Comparison of ENCODE assay signal across 25 cellular contexts in genomic region chr5:35466746-35467145, GRCh38.
"Had no signal": no experiment of that assay in that cellular context is flagged by ENCODE, and none has a peak within 500 bp of the region (broad histone marks: within the 10 kb centered on the region; RNA-seq: fewer than 3 reads in every experiment).

No MANE protein-coding gene starts in this region.

- H3K27ac ChIP-seq: colonic mucosa, coronary artery, dorsolateral prefrontal cortex, epithelial cell of prostate, esophagus muscularis mucosa, esophagus squamous epithelium, foreskin keratinocyte, gastrocnemius medialis, gastroesophageal sphincter, heart left ventricle, heart right ventricle, hepatocyte had no signal

- H3K36me3 ChIP-seq: colonic mucosa, esophagus muscularis mucosa, esophagus squamous epithelium, gastrocnemius medialis, gastroesophageal sphincter, heart left ventricle, heart right ventricle had no signal

- ATAC-seq: effector memory CD8-positive, alpha-beta T cell; esophagus mucosa; foreskin keratinocyte; gastrocnemius medialis; gastroesophageal sphincter; heart left ventricle; heart right ventricle had no signal

- H3K27me3 ChIP-seq: colonic mucosa, dorsolateral prefrontal cortex, esophagus muscularis mucosa, esophagus squamous epithelium, foreskin keratinocyte, gastrocnemius medialis, gastroesophageal sphincter, heart left ventricle, heart right ventricle, hepatocyte had no signal

- H3K9me3 ChIP-seq: colonic mucosa, esophagus muscularis mucosa, esophagus squamous epithelium, gastrocnemius medialis, gastroesophageal sphincter, heart right ventricle had no signal

- H3K4me3 ChIP-seq: colonic mucosa, coronary artery, dorsolateral prefrontal cortex, esophagus muscularis mucosa, esophagus squamous epithelium, gastrocnemius medialis, gastroesophageal sphincter, heart left ventricle, heart right ventricle, hepatocyte had no signal

- DNase-seq: colonic mucosa; cortex of kidney; dermis blood vessel endothelial cell; dorsolateral prefrontal cortex; effector CD4-positive, alpha-beta T cell; effector CD8-positive, alpha-beta T cell; effector memory CD4-positive, alpha-beta T cell; effector memory CD8-positive, alpha-beta T cell; endodermal cell; erythroblast; esophagus squamous epithelium; foreskin fibroblast; foreskin keratinocyte; gastrocnemius medialis; glutamatergic neuron; head of caudate nucleus; heart left ventricle; heart right ventricle; hippocampal formation had no signal

- H3K4me1 ChIP-seq: colonic mucosa, esophagus muscularis mucosa, esophagus squamous epithelium, foreskin keratinocyte, gastrocnemius medialis, gastroesophageal sphincter, heart left ventricle, heart right ventricle had no signal
